11 cellular contexts compared by ENCODE assay signal in genomic region chr21:42424848-42425602, GRCh38. TPM values are rescaled to one million over a fixed set of nuclear protein-coding genes. Genes with fewer than 3 reads are reported as not detected.
DNase-seq lines count a peak whose midpoint lies in the region; ATAC-seq lines count a peak whose summit lies in the region.
"Had no signal": no experiment of that assay in that cellular context is flagged by ENCODE, and none has a peak within 500 bp of the region (broad histone marks: within the 10 kb centered on the region; RNA-seq: fewer than 3 reads in every experiment).

No MANE protein-coding gene starts in this region.

- H3K4me1 ChIP-seq in GM23248 (ENCODE audit: insufficient read depth), result no peaks in the 10 kb centered on the region

- H3K27me3 Mint-ChIP-seq in stimulated activated naive CD8-positive, alpha-beta T cell treated with anti-CD3 and anti-CD28 coated beads, Interleukin-15, Interleukin-2, amounts not matched to agents 100 ng/mL and 50 ng/mL, for 24 hours, result no peaks in the 10 kb centered on the region

- H4K20me1 ChIP-seq in GM23248 (ENCODE audit: insufficient read depth), result no peaks in the 10 kb centered on the region

- DNase-seq in activated T-cell treated with anti-CD3 and anti-CD28 coated beads for 1 hour (ENCODE audit: low read depth) (peak; percentile 64), activated T-cell treated with anti-CD3 and anti-CD28 coated beads for 4 hours (no peak), dermis blood vessel endothelial cell (peak; percentile 52), GM23248 (no peak)
- DNase-seq in activated CD4-positive, CD25-positive, alpha-beta regulatory T cell treated with anti-CD3 and anti-CD28 coated beads, Interleukin-2, amount 50 U/mL, for 72 hours, result peak; percentile 63
- DNase-seq: NCI-H345 had no signal

- H3K4me1 Mint-ChIP-seq in stimulated activated naive CD8-positive, alpha-beta T cell treated with anti-CD3 and anti-CD28 coated beads, Interleukin-15, Interleukin-2, amounts not matched to agents 100 ng/mL and 50 ng/mL, for 24 hours (ENCODE audit: low read depth), result peaks cover 75% of the 10 kb centered on the region

- 22 to 35% methylated on average over 12 of the region's 12 CpGs for WGBS in GM23248 (ENCODE audit: low coverage in 1 of 2, low lambda C conversion rate in 2 of 2, missing lambda C conversion rate in 2 of 2), 2 experiments

- H3K27ac ChIP-seq in GM23248, result no peak overlapping the region

- in situ Hi-C loops in GM23248 (cut with MboI), result no loop called here

- peak overlapping the region; percentile 73 for H3K4me3 Mint-ChIP-seq in stimulated activated naive CD8-positive, alpha-beta T cell treated with anti-CD3 and anti-CD28 coated beads, Interleukin-15, Interleukin-2, amounts not matched to agents 100 ng/mL and 50 ng/mL, for 24 hours
- H3K4me3 Mint-ChIP-seq: brain had no signal

- H3K27ac Mint-ChIP-seq in stimulated activated naive CD8-positive, alpha-beta T cell treated with anti-CD3 and anti-CD28 coated beads, Interleukin-15, Interleukin-2, amounts not matched to agents 100 ng/mL and 50 ng/mL, for 24 hours, result peak overlapping the region; percentile 87
- H3K27ac Mint-ChIP-seq: brain had no signal

- no peaks in the 10 kb centered on the region for H3K79me2 ChIP-seq in GM23248 (ENCODE audit: insufficient read depth)

- no peak overlapping the region for H2AFZ ChIP-seq in GM23248

- ATAC-seq in GM21360 (IDR thresholded peaks at IDR 0.05; ENCODE audit: unreplicated experiment) (no peak), GM21526 (IDR thresholded peaks at IDR 0.05; ENCODE audit: low FRiP score, unreplicated experiment) (no peak)

- no peaks in the 10 kb centered on the region for H3F3A ChIP-seq in GM23248 (ENCODE audit: insufficient read depth)

- H3K27me3 ChIP-seq in GM23248 (replicated peaks; ENCODE audit: insufficient read depth), result no peaks in the 10 kb centered on the region; the same call in 1 of the 2 replicates

- no peaks in the 10 kb centered on the region for H3K9me2 ChIP-seq in GM23248 (ENCODE audit: insufficient read depth)

- no peak overlapping the region for H3K9ac ChIP-seq in GM23248

- no peak overlapping the region for H3K4me3 ChIP-seq in GM23248

- no peaks in the 10 kb centered on the region for H3K9me3 Mint-ChIP-seq in stimulated activated naive CD8-positive, alpha-beta T cell treated with anti-CD3 and anti-CD28 coated beads, Interleukin-15, Interleukin-2, amounts not matched to agents 100 ng/mL and 50 ng/mL, for 24 hours

- H3K9me3 ChIP-seq in GM23248 (ENCODE audit: low read depth), result no peaks in the 10 kb centered on the region

- peaks cover 82% of the 10 kb centered on the region for H3K36me3 Mint-ChIP-seq in stimulated activated naive CD8-positive, alpha-beta T cell treated with anti-CD3 and anti-CD28 coated beads, Interleukin-15, Interleukin-2, amounts not matched to agents 100 ng/mL and 50 ng/mL, for 24 hours (ENCODE audit: low read depth)
- H3K36me3 Mint-ChIP-seq: brain had no signal

- H3K4me2 ChIP-seq in GM23248 (ENCODE audit: unreplicated experiment), result no peak overlapping the region

- no peaks in the 10 kb centered on the region for H3K36me3 ChIP-seq in GM23248 (ENCODE audit: low read depth)

RNA-seq across cellular contexts. Expression of gene UBASH3A, which starts 21.3 kb away (rescaled TPM):
- not detected in 2 replicates for total RNA-seq in dermis blood vessel endothelial cell
- total RNA-seq in GM23248 (2014; rRNA removed; shearing (Covaris generic)), result not detected in 2 replicates
- not detected in 2 replicates for polyA plus RNA-seq in GM23248 (2016; fragmentation: Nextera tagmentation; extraction: Ambion mirVana)
- polyA plus RNA-seq: AG04450 had no signal

RNA-seq across cellular contexts. Expression of gene TMPRSS3, which starts 29.2 kb away (rescaled TPM):
- total RNA-seq in dermis blood vessel endothelial cell, result 0.05 TPM in 1 of 2 replicates, not detected in the other
- not detected in 2 replicates for total RNA-seq in GM23248 (2014; rRNA removed; shearing (Covaris generic))
- polyA plus RNA-seq in GM23248 (2016; fragmentation: Nextera tagmentation; extraction: Ambion mirVana), result not detected in 2 replicates
- polyA plus RNA-seq: AG04450 had no signal

RNA-seq across cellular contexts. Expression of gene TFF1, which starts 58.7 kb away (rescaled TPM):
- not detected in 2 replicates for total RNA-seq in dermis blood vessel endothelial cell
- total RNA-seq in GM23248 (2014; rRNA removed; shearing (Covaris generic)), result not detected in 2 replicates
- polyA plus RNA-seq in GM23248 (2016; fragmentation: Nextera tagmentation; extraction: Ambion mirVana), result not detected in 2 replicates
- polyA plus RNA-seq: AG04450 had no signal

Comparison
In these comparisons a context has a peak if more than half of its experiments do, and no peak if none do; other contexts are left out.
1. DNase-seq: peak in activated T-cell treated with anti-CD3 and anti-CD28 coated beads for 1 hour (single experiment), activated CD4-positive, CD25-positive, alpha-beta regulatory T cell treated with anti-CD3 and anti-CD28 coated beads, Interleukin-2, amount 50 U/mL, for 72 hours (single experiment) and dermis blood vessel endothelial cell (single experiment); none in activated T-cell treated with anti-CD3 and anti-CD28 coated beads for 4 hours (single experiment) and GM23248 (single experiment).